ENCODE assay signal across 8 cellular contexts in genomic region chr12:112124918-112125249, GRCh38. TPM values are rescaled to one million over a fixed set of nuclear protein-coding genes. Genes with fewer than 3 reads are reported as not detected.
DNase-seq lines count a peak whose midpoint lies in the region; ATAC-seq and TF ChIP-seq lines count a peak whose summit lies in the region.

No MANE protein-coding gene starts in this region.

- WGBS in SK-N-SH (ENCODE audit: low lambda C conversion rate): 4% methylated on average over 1 of the region's 1 CpG
- WGBS in esophagus muscularis mucosa: 5% methylated on average over 1 of the region's 1 CpG
- WGBS in smooth muscle cell (ENCODE audit: low lambda C conversion rate): 21% methylated on average over 1 of the region's 1 CpG

- no peaks in the 10 kb centered on the region for H3K9me2 ChIP-seq in SK-N-SH
- no peaks in the 10 kb centered on the region for H3K9me2 ChIP-seq in PC-3 (replicated peaks; ENCODE audit: low read length)

- H3K4me2 ChIP-seq in SK-N-SH: peak overlapping the region; percentile 97; the same call in 1 of the 2 replicates
- H3K4me2 ChIP-seq in PC-3 (ENCODE audit: low read length): peak overlapping the region; percentile 89
- H3K4me2 ChIP-seq in smooth muscle cell: peak overlapping the region; percentile 79

- no peak for ATAC-seq in SK-N-SH treated with all-trans-retinoic acid at 6 μM for 48 hours
- no peak for ATAC-seq in PC-3
- no peak for ATAC-seq in HG03457 (IDR thresholded peaks at IDR 0.05; ENCODE audit: unreplicated experiment)
- ATAC-seq in HG03097 (IDR thresholded peaks at IDR 0.05; ENCODE audit: low FRiP score, unreplicated experiment): no peak

- H3K27ac ChIP-seq in SK-N-SH (ENCODE audit: low read depth in 2 of 2, low read length in 1 of 2): no peak overlapping the region
- H3K27ac ChIP-seq in PC-3 (ENCODE audit: low read length): no peak overlapping the region
- H3K27ac ChIP-seq in esophagus muscularis mucosa (replicated peaks in 1 of 4): peak overlapping the region; percentile 92 to 97 (median 96)
- H3K27ac ChIP-seq in smooth muscle cell (ENCODE audit: low read depth): no peak overlapping the region

- TF ChIP-seq RAD21 in SK-N-SH (IDR thresholded peaks at IDR 0.05; ENCODE audit: low read length): no peak

- TF ChIP-seq POLR2A in esophagus muscularis mucosa (IDR thresholded peaks at IDR 0.05; ENCODE audit: low read depth): no peak

- H3K36me3 ChIP-seq in SK-N-SH (replicated peaks in 1 of 2; ENCODE audit: control insufficient read depth in 1 of 2, insufficient read depth in 2 of 2, low read length in 1 of 2): no peaks in the 10 kb centered on the region
- H3K36me3 ChIP-seq in PC-3 (ENCODE audit: low read depth, low read length): no peaks in the 10 kb centered on the region
- no peaks in the 10 kb centered on the region for H3K36me3 ChIP-seq in esophagus muscularis mucosa
- no peaks in the 10 kb centered on the region for H3K36me3 ChIP-seq in smooth muscle cell (ENCODE audit: low read depth)

- TF ChIP-seq EP300 in SK-N-SH (IDR thresholded peaks at IDR 0.05; ENCODE audit: borderline replicate concordance in 1 of 2, low read depth in 1 of 2, low read length in 1 of 2) (no peak), esophagus muscularis mucosa (IDR thresholded peaks at IDR 0.05) (no peak)

- intact Hi-C loops in PC-3 (cut with micrococcal nuclease): loop anchor here (1.0 kb wide), 2 partner anchors 29 to 38 kb away; no protein-coding TSS in a partner anchor
- intact Hi-C loops in esophagus muscularis mucosa (cut with DNase I): no loop called here

- BruUV-seq in PC-3 (replicated peaks; lab: Mats Ljungman, UMichigan): no TSS peak

- H3K9ac ChIP-seq in SK-N-SH (no peak overlapping the region), PC-3 (ENCODE audit: low read length) (no peak overlapping the region), smooth muscle cell (ENCODE audit: low read depth) (no peak overlapping the region)

- CTCF ChIA-PET in SK-N-SH (lab: Yijun Ruan, JAX) (interaction anchor here (0.6 to 1.4 kb wide), 2 partner anchors 13 to 188 kb away, joined by 3 read pairs; no protein-coding TSS in a partner anchor), PC-3 (lab: Charles Lee) (interaction anchor here (0.9 kb wide), 1 partner anchor 13 kb away, joined by 6 read pairs; no protein-coding TSS in a partner anchor)

- H3K79me2 ChIP-seq in SK-N-SH (ENCODE audit: insufficient read depth) (peaks cover 42% of the 10 kb centered on the region), PC-3 (ENCODE audit: low read length) (peaks cover 39% of the 10 kb centered on the region), smooth muscle cell (ENCODE audit: low read depth) (peaks cover 39% of the 10 kb centered on the region)

- POLR2A ChIA-PET in SK-N-SH (lab: Yijun Ruan, JAX): interaction anchor here (0.9 to 2.2 kb wide), 3 partner anchors 8 to 110 kb away, joined by 3 to 17 read pairs (median 9); partner anchors contain the start of gene NAA25
- POLR2A ChIA-PET in PC-3 (lab: Charles Lee; ENCODE audit: unreplicated experiment): interaction anchor here (0.7 to 1.0 kb wide), 2 partner anchors 16 to 18 kb away, joined by 3 to 13 read pairs; no protein-coding TSS in a partner anchor

- H4K20me1 ChIP-seq in SK-N-SH (ENCODE audit: insufficient read depth) (no peaks in the 10 kb centered on the region), PC-3 (ENCODE audit: low read length) (no peaks in the 10 kb centered on the region), smooth muscle cell (ENCODE audit: low read depth) (peaks cover 37% of the 10 kb centered on the region)

- no peaks in the 10 kb centered on the region for H3K9me3 ChIP-seq in SK-N-SH
- H3K9me3 ChIP-seq in PC-3 (ENCODE audit: low read length): no peaks in the 10 kb centered on the region
- no peaks in the 10 kb centered on the region for H3K9me3 ChIP-seq in esophagus muscularis mucosa
- no peaks in the 10 kb centered on the region for H3K9me3 ChIP-seq in smooth muscle cell (replicated peaks; ENCODE audit: low read depth)

- no peak overlapping the region for H2AFZ ChIP-seq in SK-N-SH (ENCODE audit: low read depth)
- no peak overlapping the region for H2AFZ ChIP-seq in PC-3 (ENCODE audit: low read length)
- H2AFZ ChIP-seq in smooth muscle cell (ENCODE audit: low read depth): no peak overlapping the region

- H3K27me3 ChIP-seq in SK-N-SH (ENCODE audit: insufficient read depth) (no peaks in the 10 kb centered on the region), PC-3 (ENCODE audit: low read length) (no peaks in the 10 kb centered on the region), esophagus muscularis mucosa (no peaks in the 10 kb centered on the region), smooth muscle cell (ENCODE audit: low read depth) (no peaks in the 10 kb centered on the region)

- DNase-seq in SK-N-SH: no peak
- DNase-seq in PC-3: no peak
- no peak for DNase-seq in esophagus muscularis mucosa (ENCODE audit: extremely low spot score)
- DNase-seq in smooth muscle cell (lab: John Stamatoyannopoulos, UW; ENCODE audit: unreplicated experiment): no peak
- no peak for DNase-seq in NCI-H1417 treated with DMSO at 0.1 percent for 48 hours (lab: John Stamatoyannopoulos, UW)

- H3K4me1 ChIP-seq in SK-N-SH (ENCODE audit: control insufficient read depth in 1 of 2, insufficient read depth in 2 of 2, low read depth in 1 of 2, low read length in 1 of 2) (peaks cover 4 to 9% of the 10 kb centered on the region in 2 experiments; a peak in 2 of 4 replicates), PC-3 (ENCODE audit: insufficient read depth, low read length) (peaks cover 26% of the 10 kb centered on the region), esophagus muscularis mucosa (peaks cover 62 to 78% (median 74%) of the 10 kb centered on the region in 4 donors), smooth muscle cell (ENCODE audit: low read depth) (peaks cover 20% of the 10 kb centered on the region)

- TF ChIP-seq CTCF in SK-N-SH (IDR thresholded peaks at IDR 0.05) (no peak), PC-3 (conservative IDR thresholded peaks at IDR 0.05; ENCODE audit: low read depth, low read length) (no peak), esophagus muscularis mucosa (IDR thresholded peaks at IDR 0.05) (no peak), smooth muscle cell (IDR thresholded peaks at IDR 0.05; ENCODE audit: borderline replicate concordance, insufficient read depth, poor library complexity, severe bottlenecking) (no peak)

- H3K4me3 ChIP-seq in SK-N-SH (ENCODE audit: low read depth in 2 of 2, low read length in 1 of 2) (0 out of 4 replicates have a peak overlapping the region, but pooled peaks of 1 of the 2 experiments have one; percentile 81), PC-3 (ENCODE audit: low read length) (peak overlapping the region; percentile 78; the same call in 1 of the 2 replicates), esophagus muscularis mucosa (peak overlapping the region; percentile 64 to 97 (median 86)), smooth muscle cell (peak overlapping the region; percentile 23)

- peaks cover 13% of the 10 kb centered on the region for H3F3A ChIP-seq in SK-N-SH (replicated peaks; ENCODE audit: insufficient read depth)
- no peaks in the 10 kb centered on the region for H3F3A ChIP-seq in PC-3 (ENCODE audit: low read length, unreplicated experiment)
- H3F3A ChIP-seq in smooth muscle cell (ENCODE audit: low read depth): peaks cover 6% of the 10 kb centered on the region

TF ChIP-seq in SK-N-SH, 30 proteins besides CTCF, POLR2A, EP300 and RAD21 (continues in another document):
- TF ChIP-seq CHD2 (IDR thresholded peaks at IDR 0.05; ENCODE audit: low read length, partially characterized antibody): no peak
- TF ChIP-seq MAX (IDR thresholded peaks at IDR 0.05; ENCODE audit: low read depth): no peak
- TF ChIP-seq SMC3 (IDR thresholded peaks at IDR 0.05; ENCODE audit: low read depth, low read length): no peak

TF ChIP-seq in SK-N-SH treated with all-trans-retinoic acid at 6 μM for 48 hours, 23 proteins besides CTCF, POLR2A, EP300 and RAD21 (continues in another document):
- TF ChIP-seq BACH2 (CRISPR knock-in tag; IDR thresholded peaks at IDR 0.05; ENCODE audit: borderline replicate concordance) (no peak), ISL1 (CRISPR knock-in tag; IDR thresholded peaks at IDR 0.05) (no peak), CSRNP3 (CRISPR knock-in tag; IDR thresholded peaks at IDR 0.05) (no peak), ZNF565 (CRISPR knock-in tag; conservative IDR thresholded peaks at IDR 0.05; ENCODE audit: low read depth) (no peak), SNAI2 (CRISPR knock-in tag; IDR thresholded peaks at IDR 0.05) (no peak), CSDC2 (CRISPR knock-in tag; IDR thresholded peaks at IDR 0.05) (no peak)

RNA-seq across cellular contexts. Expression of gene TRAFD1, which starts 0.5 kb away (rescaled TPM):
- polyA plus RNA-seq in SK-N-SH (2012; rRNA removed): 12.4 and 18.2 TPM in 2 replicates
- 15.0 and 16.3 TPM in 2 replicates for polyA plus RNA-seq in SK-N-SH (2012; cell fraction: cytosol; rRNA removed)
- 12.6 and 16.7 TPM in 2 replicates for polyA plus RNA-seq in SK-N-SH (2012; cell fraction: nucleus; rRNA removed)
- 33.9 and 34.1 TPM in 2 replicates for total RNA-seq in PC-3 (2014; rRNA removed)
- total RNA-seq in esophagus muscularis mucosa: 10 to 100 TPM; 27.2 to 37.4 (median 30.6) TPM
- 21.7 and 30.2 TPM in 2 replicates for total RNA-seq in smooth muscle cell
- 40.7 and 44.8 TPM in 2 replicates for polyA plus RNA-seq in smooth muscle cell

RNA-seq across cellular contexts. Expression of gene NAA25, which starts 16.3 kb away (rescaled TPM):
- polyA plus RNA-seq in SK-N-SH (2012; rRNA removed) (4.4 and 6.0 TPM in 2 replicates), smooth muscle cell (13.1 and 14.7 TPM in 2 replicates)
- 5.3 and 6.4 TPM in 2 replicates for polyA plus RNA-seq in SK-N-SH (2012; cell fraction: cytosol; rRNA removed)
- polyA plus RNA-seq in SK-N-SH (2012; cell fraction: nucleus; rRNA removed): 7.3 and 13.6 TPM in 2 replicates
- total RNA-seq in PC-3 (2014; rRNA removed) (33.3 and 36.6 TPM in 2 replicates), esophagus muscularis mucosa (10 to 100 TPM; 11.9 to 18.7 (median 13.2) TPM), smooth muscle cell (19.1 and 19.8 TPM in 2 replicates)

Comparison
In these comparisons a context has a peak if more than half of its experiments do, and no peak if none do; other contexts are left out.
1. H3K27ac ChIP-seq: peak in esophagus muscularis mucosa (4 of 4); none in SK-N-SH (0 of 2), PC-3 (single experiment) and smooth muscle cell (single experiment).
2. Peak in every context shown above with its lines, with median percentiles within 50 percentile points of each other: H3K4me2 ChIP-seq.